Comparison of ENCODE assay signal across 10 cellular contexts in genomic region chr16:50284131-50284911, GRCh38. TPM values are rescaled to one million over a fixed set of nuclear protein-coding genes. Genes with fewer than 3 reads are reported as not detected.
DNase-seq lines count a peak whose midpoint lies in the region; ATAC-seq and TF ChIP-seq lines count a peak whose summit lies in the region.
"Had no signal": no experiment of that assay in that cellular context is flagged by ENCODE, and none has a peak within 500 bp of the region (broad histone marks: within the 10 kb centered on the region; RNA-seq: fewer than 3 reads in every experiment).

No MANE protein-coding gene starts in this region.

- H3K27ac ChIP-seq in BLaER1 treated with 17β-estradiol and CSF1 and Interleukin-3, amounts not matched to agents 10 nM and 100 nM = peak overlapping the region; percentile 52 to 100 (median 86); a peak in 19 of 22 replicates
- peak overlapping the region; percentile 95 for H3K27ac ChIP-seq in HL-60 (replicated peaks)
- H3K27ac ChIP-seq: epithelial cell of prostate had no signal

- H3K36me3 ChIP-seq in BLaER1 treated with 17β-estradiol and CSF1 and Interleukin-3, amounts not matched to agents 10 nM and 100 nM = peaks cover 5 to 45% (median 27%) of the 10 kb centered on the region in 11 experiments; a peak in 19 of 22 replicates

- peak in 1 of 2 experiments; percentile 61 for DNase-seq in HL-60 (ENCODE audit: low read depth in 1 of 2, low spot score in 1 of 2)
- DNase-seq in activated T-cell treated with anti-CD3 and anti-CD28 coated beads, Interleukin-2, amount 50 U/mL, for 72 hours = no peak
- DNase-seq in myocyte (ENCODE audit: low read depth) = peak; percentile 60
- DNase-seq: EL had no signal

- H3K36me3 Mint-ChIP-seq in activated T-cell treated with anti-CD3 and anti-CD28 coated beads, Interleukin-2, amount 50 U/mL, for 72 hours (ENCODE audit: insufficient read depth in 2 of 2) = peaks cover 7 to 20% of the 10 kb centered on the region in 2 donors

- no peaks in the 10 kb centered on the region for H3K9me3 Mint-ChIP-seq in activated T-cell treated with anti-CD3 and anti-CD28 coated beads, Interleukin-2, amount 50 U/mL, for 72 hours

- H3K4me2 ChIP-seq in BLaER1 treated with 17β-estradiol and CSF1 and Interleukin-3, amounts not matched to agents 10 nM and 100 nM = peak overlapping the region; percentile 87 to 100 (median 99)

- peaks cover 65 to 79% (median 70%) of the 10 kb centered on the region in 10 experiments for H3K4me1 ChIP-seq in BLaER1 treated with 17β-estradiol and CSF1 and Interleukin-3, amounts not matched to agents 10 nM and 100 nM

- peaks cover 49% of the 10 kb centered on the region for H3K4me1 Mint-ChIP-seq in activated T-cell treated with anti-CD3 and anti-CD28 coated beads, Interleukin-2, amount 50 U/mL, for 72 hours (ENCODE audit: low read depth)

- H3K9ac ChIP-seq in BLaER1 treated with 17β-estradiol and CSF1 and Interleukin-3, amounts not matched to agents 10 nM and 100 nM = peak overlapping the region; percentile 31 to 85 (median 75); a peak in 20 of 22 replicates

- no peak for ATAC-seq in activated T-cell treated with anti-CD3 and anti-CD28 coated beads, Interleukin-2, amount 50 U/mL, for 72 hours (replicated peaks in 1 of 2)
- ATAC-seq in GM21515 (IDR thresholded peaks at IDR 0.05; ENCODE audit: unreplicated experiment) (no peak), HG03432 (IDR thresholded peaks at IDR 0.05; ENCODE audit: unreplicated experiment) (no peak), HG02798 (IDR thresholded peaks at IDR 0.05; ENCODE audit: poor library complexity, unreplicated experiment) (no peak), HG02885 (IDR thresholded peaks at IDR 0.05; ENCODE audit: poor library complexity, unreplicated experiment) (no peak)

- H3K4me3 ChIP-seq in BLaER1 treated with 17β-estradiol and CSF1 and Interleukin-3, amounts not matched to agents 10 nM and 100 nM = peak overlapping the region in 6 of 10 experiments; percentile 6 to 64 (median 52); a peak in 7 of 20 replicates
- H3K4me3 ChIP-seq in HL-60 (replicated peaks; ENCODE audit: insufficient read depth, low read length) = no peak overlapping the region

- peaks cover 0 to 11% (median 7%) of the 10 kb centered on the region in 11 experiments; a peak in 16 of 22 replicates for H3K9me3 ChIP-seq in BLaER1 treated with 17β-estradiol and CSF1 and Interleukin-3, amounts not matched to agents 10 nM and 100 nM (replicated peaks in 1 of 11)

- no peak for TF ChIP-seq CTCF in HL-60 (IDR thresholded peaks at IDR 0.05; ENCODE audit: insufficient read depth, low read length)

- no peaks in the 10 kb centered on the region for H3K27me3 ChIP-seq in BLaER1 treated with 17β-estradiol and CSF1 and Interleukin-3, amounts not matched to agents 10 nM and 100 nM
- no peaks in the 10 kb centered on the region for H3K27me3 ChIP-seq in HL-60 (ENCODE audit: insufficient read depth, poor library complexity, severe bottlenecking)

- no peaks in the 10 kb centered on the region for H3K27me3 Mint-ChIP-seq in activated T-cell treated with anti-CD3 and anti-CD28 coated beads, Interleukin-2, amount 50 U/mL, for 72 hours (ENCODE audit: low read depth)

- peak overlapping the region; percentile 20 for H3K27ac Mint-ChIP-seq in activated T-cell treated with anti-CD3 and anti-CD28 coated beads, Interleukin-2, amount 50 U/mL, for 72 hours

- peak overlapping the region in 1 of 2 donors; percentile 1 for H3K4me3 Mint-ChIP-seq in activated T-cell treated with anti-CD3 and anti-CD28 coated beads, Interleukin-2, amount 50 U/mL, for 72 hours

- H4K20me1 ChIP-seq in BLaER1 treated with 17β-estradiol and CSF1 and Interleukin-3, amounts not matched to agents 10 nM and 100 nM = peaks cover 14 to 76% (median 55%) of the 10 kb centered on the region in 11 experiments; a peak in 19 of 22 replicates

RNA-seq across cellular contexts. Expression of gene ADCY7, which starts 18.0 kb away (rescaled TPM):
- total RNA-seq in activated T-cell treated with anti-CD3 and anti-CD28 coated beads, Interleukin-2, amount 50 U/mL, for 72 hours = 10 to 100 TPM; 67.5 to 97.1 TPM
- 12.7 and 24.4 TPM in 2 replicates for total RNA-seq in myocyte
- 20.4 TPM for polyA plus RNA-seq in myocyte (2012)
